In the genomic region with DNA sequence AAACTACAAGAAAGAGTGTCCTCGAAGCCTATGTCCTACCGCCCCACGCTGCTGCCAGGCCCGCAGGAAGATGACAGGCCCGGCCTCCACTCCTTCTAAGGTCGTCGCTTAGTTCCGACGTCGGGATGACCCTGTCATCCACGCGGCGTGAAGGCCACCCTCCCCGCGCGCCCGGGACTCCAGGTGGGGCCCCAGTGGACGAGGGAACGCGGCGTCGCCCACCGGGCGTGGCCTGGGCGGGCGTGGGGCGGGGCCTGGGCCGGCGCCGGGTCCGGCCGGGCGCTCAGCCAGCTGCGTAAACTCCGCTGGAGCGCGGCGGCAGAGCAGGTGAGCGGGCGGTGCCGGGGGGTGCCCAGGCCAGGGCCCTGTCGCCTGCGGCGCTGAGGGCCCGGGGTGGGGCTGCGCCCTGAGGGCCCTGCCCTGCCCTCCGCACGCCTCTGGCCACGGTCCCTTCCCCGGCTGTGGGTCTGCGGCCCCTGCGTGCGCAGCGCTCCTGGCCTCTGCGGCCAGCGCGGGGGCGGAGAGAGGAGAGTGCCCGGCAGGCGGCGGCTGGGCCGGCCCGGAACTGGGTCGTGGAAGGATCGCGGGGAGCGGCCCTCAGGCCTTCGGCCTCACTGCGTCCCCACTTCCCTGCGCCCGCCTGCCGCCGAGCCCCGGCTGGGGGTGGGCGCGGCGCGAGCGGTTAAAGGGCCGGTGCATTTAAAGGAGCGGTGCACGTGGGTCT, we compare ENCODE assay signal across 8 cellular contexts. TPM values are rescaled to one million over a fixed set of nuclear protein-coding genes. Genes with fewer than 3 reads are reported as not detected.
DNase-seq lines count a peak whose midpoint lies in the region; ATAC-seq, FAIRE-seq and TF ChIP-seq lines count a peak whose summit lies in the region.

TSS of gene PSEN2 (plus strand) at position 294 of the 724 bp plus-strand sequence. CDS start 11,292 bp downstream, outside the sequence.

- no TSS peak for BruUV-seq in IMR-90 (replicated peaks; lab: Mats Ljungman, UMichigan)

- H3K9me3 ChIP-seq in IMR-90 (ENCODE audit: control insufficient read depth, insufficient read depth, low read length) (no peaks in the 10 kb centered on the region), SK-N-MC (ENCODE audit: low read depth, low read length) (no peaks in the 10 kb centered on the region), trophoblast cell (ENCODE audit: insufficient read depth, low read depth, low read length) (no peaks in the 10 kb centered on the region)

- peak within 1 kb of the TSS; percentile 93 for H2AK9ac ChIP-seq in IMR-90 (replicated peaks; ENCODE audit: low read depth, low read length, poor library complexity)

- H3K27ac Mint-ChIP-seq in activated naive CD8-positive, alpha-beta T cell treated with anti-CD3 and anti-CD28 coated beads, Interleukin-2, amount 50 U/mL, for 24 hours = no peak within 1 kb of the TSS

- H3K9ac ChIP-seq in IMR-90 (ENCODE audit: low read depth, low read length) = peak within 1 kb of the TSS; percentile 57
- H3K9ac ChIP-seq in SK-N-MC (ENCODE audit: insufficient read length) = peak within 1 kb of the TSS; percentile 14
- peak within 1 kb of the TSS; percentile 53 for H3K9ac ChIP-seq in trophoblast cell (ENCODE audit: low read length)

- H2AFZ ChIP-seq in IMR-90 (replicated peaks; ENCODE audit: low read length, poor library complexity) = peak within 1 kb of the TSS; percentile 99
- peak within 1 kb of the TSS; percentile 67 for H2AFZ ChIP-seq in trophoblast cell (ENCODE audit: insufficient read depth, low read length, poor library complexity)

- H3K9me3 Mint-ChIP-seq in activated naive CD8-positive, alpha-beta T cell treated with anti-CD3 and anti-CD28 coated beads, Interleukin-2, amount 50 U/mL, for 24 hours = no peaks in the 10 kb centered on the region

- CTCF ChIA-PET in IMR-90 (lab: Yijun Ruan, JAX) = no interaction called here

- H4K8ac ChIP-seq in IMR-90 (ENCODE audit: low read depth in 2 of 2, low read length in 2 of 2) (peak within 1 kb of the TSS; percentile 43 to 94; a peak in 3 of 4 replicates), trophoblast cell (ENCODE audit: low read depth, low read length) (peak within 1 kb of the TSS; percentile 74)

- H3K9me1 ChIP-seq in IMR-90 (ENCODE audit: insufficient read depth, low read length) = peaks cover 10% of the 10 kb centered on the region; the same call in 1 of the 2 replicates

- H3K27ac ChIP-seq in IMR-90 (ENCODE audit: insufficient read depth, low read length) (peak within 1 kb of the TSS; percentile 2; the same call in 1 of the 2 replicates), SK-N-MC (no peak within 1 kb of the TSS), trophoblast cell (ENCODE audit: low read depth, low read length) (no peak within 1 kb of the TSS)

- H3K18ac ChIP-seq in IMR-90 (ENCODE audit: low read depth, low read length) (peak within 1 kb of the TSS; percentile 4; the same call in 1 of the 2 replicates), trophoblast cell (ENCODE audit: low read length) (peak within 1 kb of the TSS; percentile 38)

- peaks cover 11% of the 10 kb centered on the region for H3K4me1 Mint-ChIP-seq in activated naive CD8-positive, alpha-beta T cell treated with anti-CD3 and anti-CD28 coated beads, Interleukin-2, amount 50 U/mL, for 24 hours

- H3K23ac ChIP-seq in IMR-90 (ENCODE audit: low read depth, low read length) (peak within 1 kb of the TSS; percentile 83), trophoblast cell (ENCODE audit: low read length) (no peak within 1 kb of the TSS)

- no peak within 1 kb of the TSS; the same call in 1 of the 2 replicates for H2BK20ac ChIP-seq in IMR-90 (ENCODE audit: low read depth, low read length)

- H4K5ac ChIP-seq in IMR-90 (ENCODE audit: low read depth, low read length) = peak within 1 kb of the TSS; percentile 21

- H3K79me1 ChIP-seq in IMR-90 (ENCODE audit: low read depth in 1 of 2, low read length in 2 of 2) (peaks cover 3 to 28% of the 10 kb centered on the region in 2 experiments), trophoblast cell (ENCODE audit: low read length) (peaks cover 3% of the 10 kb centered on the region)

- in situ Hi-C loops in IMR-90 (cut with MboI; ENCODE audit: low sequenced_read_pairs) = no loop called here

- ATAC-seq in GM21576 (IDR thresholded peaks at IDR 0.05; ENCODE audit: unreplicated experiment) = peak; percentile 91
- peak; percentile 87 for ATAC-seq in IMR-90 (ENCODE audit: low read depth)
- ATAC-seq in activated naive CD8-positive, alpha-beta T cell treated with anti-CD3 and anti-CD28 coated beads, Interleukin-2, amount 50 U/mL, for 24 hours = peak; percentile 91

- H4K91ac ChIP-seq in IMR-90 (ENCODE audit: insufficient read depth, low read depth, low read length) (peak within 1 kb of the TSS; percentile 64), trophoblast cell (ENCODE audit: low read depth, low read length) (no peak within 1 kb of the TSS)

- WGBS in IMR-90 (ENCODE audit: extremely low coverage in 2 of 2, insufficient read length in 1 of 2), 2 experiments = 1% methylated on average over 26 of the region's 82 CpGs; no CpG with 5 or more reads in 1 of the 2 experiments
- no CpG with 5 or more reads among the region's 82 CpGs for WGBS in trophoblast cell (ENCODE audit: extremely low coverage, insufficient coverage, insufficient read length)

- no peaks in the 10 kb centered on the region for H3K36me3 Mint-ChIP-seq in activated naive CD8-positive, alpha-beta T cell treated with anti-CD3 and anti-CD28 coated beads, Interleukin-2, amount 50 U/mL, for 24 hours (ENCODE audit: low read depth)

- H2BK120ac ChIP-seq in IMR-90 (ENCODE audit: low read depth, low read length) (peak within 1 kb of the TSS; percentile 86), trophoblast cell (ENCODE audit: insufficient read depth, low read length, poor library complexity) (no peak within 1 kb of the TSS)

- peak within 1 kb of the TSS; percentile 97; the same call in 2 of the 3 replicates for H2BK15ac ChIP-seq in IMR-90 (ENCODE audit: low read depth, low read length)

- H3K36me3 ChIP-seq in IMR-90 (ENCODE audit: control insufficient read depth, insufficient read depth, low read length) = no peaks in the 10 kb centered on the region
- H3K36me3 ChIP-seq in SK-N-MC (ENCODE audit: insufficient read depth, low read length) = no peaks in the 10 kb centered on the region
- H3K36me3 ChIP-seq in trophoblast cell (ENCODE audit: control insufficient read depth in 1 of 2, insufficient read depth in 2 of 2, low read length in 2 of 2) = no peaks in the 10 kb centered on the region

- H3K79me2 ChIP-seq in trophoblast cell (ENCODE audit: control insufficient read depth, insufficient read depth, low read length, poor library complexity) = no peaks in the 10 kb centered on the region

- H3K4me3 ChIP-seq in IMR-90 (ENCODE audit: insufficient read depth, low read depth, low read length) (peak within 1 kb of the TSS; percentile 70), SK-N-MC (peak within 1 kb of the TSS; percentile 74), trophoblast cell (ENCODE audit: low read depth, low read length) (peak within 1 kb of the TSS; percentile 88)

- H2BK12ac ChIP-seq in trophoblast cell (ENCODE audit: low read length) = peak within 1 kb of the TSS; percentile 45

- H3K27me3 ChIP-seq in IMR-90 (ENCODE audit: control insufficient read depth, insufficient read depth, low read length) = no peaks in the 10 kb centered on the region
- no peaks in the 10 kb centered on the region for H3K27me3 ChIP-seq in trophoblast cell (ENCODE audit: insufficient read depth, low read length)

- peak; percentile 31; the same call in 1 of the 2 replicates for TF ChIP-seq CTCF in IMR-90 (conservative IDR thresholded peaks at IDR 0.05; ENCODE audit: low read depth, low read length)

- peak within 1 kb of the TSS; percentile 84 for H3K4ac ChIP-seq in IMR-90 (ENCODE audit: low read depth, low read length)
- H3K4ac ChIP-seq in trophoblast cell (ENCODE audit: low read depth, low read length) = no peak within 1 kb of the TSS

- TF ChIP-seq RAD21 in IMR-90 (IDR thresholded peaks at IDR 0.05; ENCODE audit: low read length) = no peak

- H3K56ac ChIP-seq in IMR-90 (ENCODE audit: extremely low read depth, insufficient read depth, low read length) = peak within 1 kb of the TSS; percentile 50; the same call in 1 of the 2 replicates

- peak within 1 kb of the TSS; percentile 91 for H3K14ac ChIP-seq in IMR-90 (replicated peaks; ENCODE audit: low read depth, low read length)
- H3K14ac ChIP-seq in trophoblast cell (ENCODE audit: low read length) = peak within 1 kb of the TSS; percentile 59

- H2BK5ac ChIP-seq in IMR-90 (ENCODE audit: low read depth, low read length, poor library complexity, severe bottlenecking) (no peak within 1 kb of the TSS), trophoblast cell (ENCODE audit: low read depth, low read length, poor library complexity) (no peak within 1 kb of the TSS)

- peaks cover 28% of the 10 kb centered on the region for H3K27me3 Mint-ChIP-seq in activated naive CD8-positive, alpha-beta T cell treated with anti-CD3 and anti-CD28 coated beads, Interleukin-2, amount 50 U/mL, for 24 hours

- H2AK5ac ChIP-seq in IMR-90 (ENCODE audit: low read depth, low read length) = peak within 1 kb of the TSS; percentile 57
- no peak within 1 kb of the TSS for H2AK5ac ChIP-seq in trophoblast cell (ENCODE audit: low read length)

- dilution Hi-C loops in IMR-90 (cut with HindIII; ENCODE audit: low sequenced_read_pairs, unreplicated experiment) = no loop called here

- H4K12ac ChIP-seq in trophoblast cell (ENCODE audit: low read depth, low read length) = no peak within 1 kb of the TSS

- H3K4me3 Mint-ChIP-seq in activated naive CD8-positive, alpha-beta T cell treated with anti-CD3 and anti-CD28 coated beads, Interleukin-2, amount 50 U/mL, for 24 hours = peak within 1 kb of the TSS; percentile 73

- no peak for FAIRE-seq in urothelium cell line (lab: Jason Lieb, UNC)

- POLR2A ChIA-PET in IMR-90 (lab: Charles Lee; ENCODE audit: unreplicated experiment) = no interaction called here

- DNase-seq in EH (ENCODE audit: low read depth) (peak; percentile 67), IMR-90 (peak; percentile 28), SK-N-MC (ENCODE audit: low read depth, low spot score) (no peak), cardiac septum (ENCODE audit: low spot score) (peak; percentile 88), trophoblast cell (peak; percentile 48 to 72), urothelium cell line (ENCODE audit: low spot score) (peak; percentile 87)
- peak; percentile 74 for DNase-seq in activated naive CD8-positive, alpha-beta T cell treated with anti-CD3 and anti-CD28 coated beads, Interleukin-2, amount 50 U/mL, for 24 hours

- TF ChIP-seq POLR2A in IMR-90 (IDR thresholded peaks at IDR 0.05; ENCODE audit: low read depth, low read length) = no peak

- no peaks in the 10 kb centered on the region for H4K20me1 ChIP-seq in IMR-90 (ENCODE audit: insufficient read depth, low read length)

- intact Hi-C loops in IMR-90 (cut with micrococcal nuclease) (no loop called here), cardiac septum (cut with DNase I) (loop anchor here (5.0 kb wide), 1 partner anchor 67 kb away; no protein-coding TSS in a partner anchor)

- H3K4me2 ChIP-seq in IMR-90 (ENCODE audit: low read depth, low read length) = peak within 1 kb of the TSS; percentile 80
- H3K4me2 ChIP-seq in trophoblast cell (ENCODE audit: low read length) = peak within 1 kb of the TSS; percentile 95

- H3K4me1 ChIP-seq in IMR-90 (ENCODE audit: control insufficient read depth, insufficient read depth, low read length) (peaks cover 8% of the 10 kb centered on the region), trophoblast cell (ENCODE audit: control insufficient read depth in 1 of 2, insufficient read depth in 2 of 2, low read length in 2 of 2) (peaks cover 14 to 16% of the 10 kb centered on the region in 2 experiments)

RNA-seq across cellular contexts. Expression of gene PSEN2, which starts in this region (rescaled TPM):
- 20.0 and 24.4 TPM in 2 replicates for total RNA-seq in IMR-90 (2012; rRNA removed)
- polyA plus RNA-seq in IMR-90 (2012; rRNA removed) = 14.4 and 15.0 TPM in 2 replicates
- polyA plus RNA-seq in IMR-90 (2012; cell fraction: cytosol; rRNA removed) = 10.8 and 14.7 TPM in 2 replicates
- polyA plus RNA-seq in IMR-90 (2012; cell fraction: nucleus; rRNA removed; ENCODE audit: low replicate concordance) = 25.2 and 30.9 TPM in 2 replicates
- total RNA-seq in cardiac septum = 21.5 TPM
- polyA plus RNA-seq in trophoblast cell (2013) = 3.5 and 3.6 TPM in 2 replicates
